29 cellular contexts compared by ENCODE assay signal in the genomic region with DNA sequence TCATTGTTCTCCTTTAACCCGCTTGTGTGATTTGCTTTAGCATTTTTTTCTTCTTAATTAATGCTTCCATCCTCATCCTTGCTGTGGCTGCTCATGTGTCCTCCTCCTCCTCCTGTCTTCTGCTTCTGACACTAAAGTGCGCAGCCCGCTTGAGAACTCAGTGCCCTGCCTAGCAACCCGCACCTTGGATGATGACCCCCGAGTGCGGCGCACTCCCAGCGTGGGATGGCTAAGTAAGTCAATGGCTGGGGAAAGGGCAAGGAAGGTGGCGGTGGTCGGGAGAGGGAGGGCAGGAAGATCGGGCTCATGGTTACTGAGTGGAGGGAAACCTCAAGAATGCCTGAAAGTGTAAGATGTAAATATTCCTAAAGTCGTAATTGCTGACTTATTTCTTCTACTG. TPM values are rescaled to one million over a fixed set of nuclear protein-coding genes. Genes with fewer than 3 reads are reported as not detected.
"Had no signal": no experiment of that assay in that cellular context is flagged by ENCODE, and none has a peak within 500 bp of the region (broad histone marks: within the 10 kb centered on the region; RNA-seq: fewer than 3 reads in every experiment).

No MANE protein-coding gene starts in this region.

- H3K27me3 ChIP-seq: brain microvascular endothelial cell, dorsolateral prefrontal cortex had no signal

- H3K36me3 Mint-ChIP-seq: activated naive CD4-positive, alpha-beta T cell treated with anti-CD3 and anti-CD28 coated beads, Interleukin-2, amount 10 ng/mL, durations not matched to agents 7 days and 5 days; activated naive CD4-positive, alpha-beta T cell treated with anti-CD3 and anti-CD28 coated beads, Interleukin-2, amount 50 U/mL, for 72 hours; activated naive CD8-positive, alpha-beta T cell treated with anti-CD3 and anti-CD28 coated beads, Interleukin-2, amount 10 ng/mL, durations not matched to agents 7 days and 5 days had no signal

- ATAC-seq: activated CD4-positive, CD25-positive, alpha-beta regulatory T cell treated with anti-CD3 and anti-CD28 coated beads, Interleukin-2, amount 50 U/mL, for 24 hours; activated naive CD4-positive, alpha-beta T cell treated with anti-CD3 and anti-CD28 coated beads, Interleukin-2, amount 50 U/mL, for 72 hours; activated T-cell treated with anti-CD3 and anti-CD28 coated beads, Interleukin-2, amount 50 U/mL, for 72 hours; esophagus mucosa; T-helper 17 cell had no signal

- H3K4me1 Mint-ChIP-seq: activated B cell treated with CpG ODN at 0.5 μM for 24 hours; activated CD4-positive, alpha-beta memory T cell treated with anti-CD3 and anti-CD28 coated beads, Interleukin-2, amount 10 ng/mL, durations not matched to agents 7 days and 5 days; activated CD4-positive, alpha-beta T cell treated with anti-CD3 and anti-CD28 coated beads, Interleukin-2, amount 10 ng/mL, durations not matched to agents 7 days and 5 days; activated naive CD4-positive, alpha-beta T cell treated with anti-CD3 and anti-CD28 coated beads, Interleukin-2, amount 10 ng/mL, durations not matched to agents 7 days and 5 days; activated naive CD8-positive, alpha-beta T cell treated with anti-CD3 and anti-CD28 coated beads, Interleukin-2, amount 10 ng/mL, durations not matched to agents 7 days and 5 days; central memory CD8-positive, alpha-beta T cell; T-helper 17 cell had no signal

- H3K4me3 Mint-ChIP-seq: activated B cell treated with CpG ODN at 0.5 μM for 24 hours; activated CD4-positive, alpha-beta memory T cell treated with anti-CD3 and anti-CD28 coated beads, Interleukin-2, amount 10 ng/mL, durations not matched to agents 7 days and 5 days; activated CD4-positive, alpha-beta T cell treated with anti-CD3 and anti-CD28 coated beads, Interleukin-2, amount 10 ng/mL, durations not matched to agents 7 days and 5 days; activated naive CD4-positive, alpha-beta T cell treated with anti-CD3 and anti-CD28 coated beads, Interleukin-2, amount 10 ng/mL, durations not matched to agents 7 days and 5 days; activated naive CD8-positive, alpha-beta T cell treated with anti-CD3 and anti-CD28 coated beads, Interleukin-2, amount 10 ng/mL, durations not matched to agents 7 days and 5 days; activated T-cell treated with anti-CD3 and anti-CD28 coated beads, Interleukin-2, amount 50 U/mL, for 24 hours; activated T-cell treated with anti-CD3 and anti-CD28 coated beads, Interleukin-2, amount 50 U/mL, for 72 hours; central memory CD8-positive, alpha-beta T cell; dendritic cell treated with granulocyte-macrophage colony-stimulating factor and Interleukin-4, amounts not matched to agents 40 ng/mL and 50 ng/mL, for 4 days; endodermal cell; T-helper 17 cell; T-helper 2 cell treated with Interferon-gamma antibody and Interleukin-4, amounts not matched to agents 5 μg/mL and 100 μg/mL, for 36 hours had no signal

- H3K27me3 Mint-ChIP-seq: activated B cell treated with CpG ODN at 0.5 μM for 24 hours; activated CD4-positive, alpha-beta memory T cell treated with anti-CD3 and anti-CD28 coated beads, Interleukin-2, amount 10 ng/mL, durations not matched to agents 7 days and 5 days; activated CD4-positive, alpha-beta T cell treated with anti-CD3 and anti-CD28 coated beads, Interleukin-2, amount 10 ng/mL, durations not matched to agents 7 days and 5 days; activated naive CD4-positive, alpha-beta T cell treated with anti-CD3 and anti-CD28 coated beads, Interleukin-2, amount 10 ng/mL, durations not matched to agents 7 days and 5 days; activated T-cell treated with anti-CD3 and anti-CD28 coated beads, Interleukin-2, amount 50 U/mL, for 24 hours; central memory CD8-positive, alpha-beta T cell; dendritic cell treated with granulocyte-macrophage colony-stimulating factor and Interleukin-4, amounts not matched to agents 40 ng/mL and 50 ng/mL, for 4 days had no signal

- H3K9me3 Mint-ChIP-seq: activated B cell treated with CpG ODN at 0.5 μM for 24 hours; activated CD4-positive, alpha-beta memory T cell treated with anti-CD3 and anti-CD28 coated beads, Interleukin-2, amount 10 ng/mL, durations not matched to agents 7 days and 5 days; activated CD4-positive, alpha-beta T cell treated with anti-CD3 and anti-CD28 coated beads, Interleukin-2, amount 10 ng/mL, durations not matched to agents 7 days and 5 days; activated naive CD4-positive, alpha-beta T cell treated with anti-CD3 and anti-CD28 coated beads, Interleukin-2, amount 10 ng/mL, durations not matched to agents 7 days and 5 days; activated naive CD4-positive, alpha-beta T cell treated with anti-CD3 and anti-CD28 coated beads, Interleukin-2, amount 50 U/mL, for 72 hours; activated naive CD8-positive, alpha-beta T cell treated with anti-CD3 and anti-CD28 coated beads, Interleukin-2, amount 10 ng/mL, durations not matched to agents 7 days and 5 days; activated T-cell treated with anti-CD3 and anti-CD28 coated beads, Interleukin-2, amount 50 U/mL, for 24 hours; activated T-cell treated with anti-CD3 and anti-CD28 coated beads, Interleukin-2, amount 50 U/mL, for 72 hours; central memory CD8-positive, alpha-beta T cell; dendritic cell treated with granulocyte-macrophage colony-stimulating factor and Interleukin-4, amounts not matched to agents 40 ng/mL and 50 ng/mL, for 4 days; endodermal cell; T-helper 2 cell treated with Interferon-gamma antibody and Interleukin-4, amounts not matched to agents 5 μg/mL and 100 μg/mL, for 36 hours had no signal

- H3K27ac Mint-ChIP-seq: activated B cell treated with CpG ODN at 0.5 μM for 24 hours; activated CD4-positive, alpha-beta memory T cell treated with anti-CD3 and anti-CD28 coated beads, Interleukin-2, amount 10 ng/mL, durations not matched to agents 7 days and 5 days; activated CD4-positive, alpha-beta T cell treated with anti-CD3 and anti-CD28 coated beads, Interleukin-2, amount 10 ng/mL, durations not matched to agents 7 days and 5 days; activated naive CD4-positive, alpha-beta T cell treated with anti-CD3 and anti-CD28 coated beads, Interleukin-2, amount 10 ng/mL, durations not matched to agents 7 days and 5 days; activated naive CD8-positive, alpha-beta T cell treated with anti-CD3 and anti-CD28 coated beads, Interleukin-2, amount 10 ng/mL, durations not matched to agents 7 days and 5 days; activated T-cell treated with anti-CD3 and anti-CD28 coated beads, Interleukin-2, amount 50 U/mL, for 24 hours; dendritic cell treated with granulocyte-macrophage colony-stimulating factor and Interleukin-4, amounts not matched to agents 40 ng/mL and 50 ng/mL, for 4 days; endodermal cell; T-helper 17 cell; T-helper 2 cell treated with Interferon-gamma antibody and Interleukin-4, amounts not matched to agents 5 μg/mL and 100 μg/mL, for 36 hours had no signal

- H3K36me3 ChIP-seq: brain microvascular endothelial cell, WERI-Rb-1 had no signal

- H3K27ac ChIP-seq: brain microvascular endothelial cell, coronary artery, dorsolateral prefrontal cortex, WERI-Rb-1 had no signal

- DNase-seq: activated B cell treated with CpG ODN at 0.5 μM for 24 hours; activated CD4-positive, alpha-beta memory T cell treated with anti-CD3 and anti-CD28 coated beads, Interleukin-2, amount 10 ng/mL, durations not matched to agents 7 days and 5 days; activated CD4-positive, alpha-beta T cell treated with anti-CD3 and anti-CD28 coated beads, Interleukin-2, amount 10 ng/mL, durations not matched to agents 7 days and 5 days; activated CD4-positive, alpha-beta T cell treated with anti-CD3 and anti-CD28 coated beads, Interleukin-2, amount 50 U/mL, for 4 hours; activated CD8-positive, alpha-beta memory T cell treated with anti-CD3 and anti-CD28 coated beads, Interleukin-2, amount 50 U/mL, for 48 hours; activated gamma-delta T cell; activated naive CD4-positive, alpha-beta T cell; activated naive CD4-positive, alpha-beta T cell treated with anti-CD3 and anti-CD28 coated beads, Interleukin-2, amount 10 ng/mL, durations not matched to agents 7 days and 5 days; activated naive CD8-positive, alpha-beta T cell treated with anti-CD3 and anti-CD28 coated beads, Interleukin-2, amount 10 ng/mL, durations not matched to agents 7 days and 5 days; activated T-cell treated with anti-CD3 and anti-CD28 coated beads for 4 hours; activated T-cell treated with anti-CD3 and anti-CD28 coated beads, Interleukin-2, amount 50 U/mL, for 24 hours; activated T-cell treated with anti-CD3 and anti-CD28 coated beads, Interleukin-2, amount 50 U/mL, for 72 hours; brain microvascular endothelial cell; dorsolateral prefrontal cortex; effector memory CD4-positive, alpha-beta T cell; endodermal cell; foreskin fibroblast; head of caudate nucleus; T-helper 1 cell; T-helper 17 cell; T1000; WERI-Rb-1 had no signal

- H3K4me3 ChIP-seq: coronary artery, dorsolateral prefrontal cortex had no signal

RNA-seq across cellular contexts. Expression of a gene that starts 30.1 kb away (rescaled TPM):
- total RNA-seq: activated B cell treated with CpG ODN at 0.5 μM for 24 hours had no signal
